ENCODE assay signal across 10 cellular contexts in genomic region chr12:122090759-122091535, GRCh38. TPM values are rescaled to one million over a fixed set of nuclear protein-coding genes. Genes with fewer than 3 reads are reported as not detected.
A peak's percentile ranks its signal among the peaks of the same experiment; 100 is the strongest.
DNase-seq lines count a peak whose midpoint lies in the region; ATAC-seq and TF ChIP-seq lines count a peak whose summit lies in the region.
"Had no signal": no experiment of that assay in that cellular context is flagged by ENCODE, and none has a peak within 500 bp of the region (broad histone marks: within the 10 kb centered on the region; RNA-seq: fewer than 3 reads in every experiment).

No MANE protein-coding gene starts in this region.

- no peak for DNase-seq in activated T-cell treated with anti-CD3 and anti-CD28 coated beads, Interleukin-2, amount 50 U/mL, for 72 hours
- no peak for DNase-seq in activated T-cell treated with anti-CD3 and anti-CD28 coated beads, Interleukin-2, amount 50 U/mL, for 1 hour
- DNase-seq in cardiac fibroblast (ENCODE audit: low read depth in 2 of 2), result peak; percentile 95 to 96
- no peak for DNase-seq in type B pancreatic cell (ENCODE audit: extremely low spot score, unreplicated experiment)
- DNase-seq in RKO (ENCODE audit: low spot score), result no peak
- DNase-seq in activated effector memory CD4-positive, alpha-beta T cell treated with anti-CD3 and anti-CD28 coated beads, Interleukin-2, amount 50 U/mL, for 16 hours, result no peak
- DNase-seq: ACHN; stimulated activated CD4-positive, alpha-beta T cell treated with anti-CD3 and anti-CD28 coated beads, Interleukin-15, amount 100 ng/mL, for 24 hours had no signal

- H3K9me3 Mint-ChIP-seq in activated T-cell treated with anti-CD3 and anti-CD28 coated beads, Interleukin-2, amount 50 U/mL, for 72 hours, result no peaks in the 10 kb centered on the region
- no peaks in the 10 kb centered on the region for H3K9me3 Mint-ChIP-seq in type B pancreatic cell

- H3K4me3 ChIP-seq in cardiac fibroblast (replicated peaks in 1 of 2; ENCODE audit: low read depth in 2 of 2, low read length in 2 of 2) (no peak overlapping the region), mesodermal cell (ENCODE audit: extremely low read depth, insufficient read depth, low read length, poor library complexity, severe bottlenecking) (no peak overlapping the region)

- ATAC-seq in activated T-cell treated with anti-CD3 and anti-CD28 coated beads, Interleukin-2, amount 50 U/mL, for 72 hours (replicated peaks in 1 of 2), result no peak
- ATAC-seq in HG03460 (IDR thresholded peaks at IDR 0.05; ENCODE audit: unreplicated experiment), result no peak

- H3K4me3 Mint-ChIP-seq in activated T-cell treated with anti-CD3 and anti-CD28 coated beads, Interleukin-2, amount 50 U/mL, for 72 hours, result no peak overlapping the region
- no peak overlapping the region for H3K4me3 Mint-ChIP-seq in type B pancreatic cell

- peak overlapping the region; percentile 61 for H3K27ac ChIP-seq in mesodermal cell (ENCODE audit: low read depth, low read length, severe bottlenecking)

- H3K4me1 Mint-ChIP-seq in activated T-cell treated with anti-CD3 and anti-CD28 coated beads, Interleukin-2, amount 50 U/mL, for 72 hours (ENCODE audit: low read depth), result peaks cover under 1% of the 10 kb centered on the region
- H3K4me1 Mint-ChIP-seq in type B pancreatic cell (ENCODE audit: unreplicated experiment), result peaks cover 17% of the 10 kb centered on the region

- H3K4me1 ChIP-seq in mesodermal cell (ENCODE audit: control insufficient read depth, insufficient read depth, low read length, poor library complexity, severe bottlenecking), result no peaks in the 10 kb centered on the region

- no peaks in the 10 kb centered on the region for H3K36me3 Mint-ChIP-seq in activated T-cell treated with anti-CD3 and anti-CD28 coated beads, Interleukin-2, amount 50 U/mL, for 72 hours (ENCODE audit: insufficient read depth in 2 of 2)
- H3K36me3 Mint-ChIP-seq in type B pancreatic cell, result peaks cover 15% of the 10 kb centered on the region

- H3K27me3 Mint-ChIP-seq in activated T-cell treated with anti-CD3 and anti-CD28 coated beads, Interleukin-2, amount 50 U/mL, for 72 hours (ENCODE audit: low read depth), result no peaks in the 10 kb centered on the region
- no peaks in the 10 kb centered on the region for H3K27me3 Mint-ChIP-seq in type B pancreatic cell

- H3K9me3 ChIP-seq in mesodermal cell (ENCODE audit: control insufficient read depth, low read length), result no peaks in the 10 kb centered on the region

- H3K36me3 ChIP-seq in mesodermal cell (ENCODE audit: control insufficient read depth, insufficient read depth, low read length), result peaks cover 19% of the 10 kb centered on the region

- TF ChIP-seq CTCF in cardiac fibroblast (IDR thresholded peaks at IDR 0.05; ENCODE audit: low read depth, low read length), result no peak
- TF ChIP-seq CTCF in type B pancreatic cell (conservative IDR thresholded peaks at IDR 0.05), result no peak

- 88 to 93% methylated on average over 6 to 7 of the region's 7 CpGs for WGBS in mesodermal cell (ENCODE audit: insufficient coverage in 2 of 2), 2 experiments

- peak overlapping the region; percentile 48 for H3K27ac Mint-ChIP-seq in activated T-cell treated with anti-CD3 and anti-CD28 coated beads, Interleukin-2, amount 50 U/mL, for 72 hours
- H3K27ac Mint-ChIP-seq in type B pancreatic cell, result peak overlapping the region; percentile 53

RNA-seq across cellular contexts. Expression of gene MLXIP, which starts 12.4 kb away (rescaled TPM):
- total RNA-seq in activated T-cell treated with anti-CD3 and anti-CD28 coated beads, Interleukin-2, amount 50 U/mL, for 72 hours, result 10 to 100 TPM; 17.1 to 17.5 TPM
- polyA plus RNA-seq in mesodermal cell (2013, experiment 1 of 2), result 26.2 TPM
- 21.8 TPM for polyA plus RNA-seq in mesodermal cell (2013, experiment 2 of 2)
- total RNA-seq in type B pancreatic cell (ENCODE audit: low replicate concordance), result 28.4 and 44.5 TPM in 2 replicates

Comparison
In these comparisons a context has a peak if more than half of its experiments do, and no peak if none do; other contexts are left out.
1. DNase-seq: peak in cardiac fibroblast (2 of 2); none in activated T-cell treated with anti-CD3 and anti-CD28 coated beads, Interleukin-2, amount 50 U/mL, for 72 hours (0 of 2), activated T-cell treated with anti-CD3 and anti-CD28 coated beads, Interleukin-2, amount 50 U/mL, for 1 hour (single experiment), type B pancreatic cell (single experiment), RKO (single experiment) and activated effector memory CD4-positive, alpha-beta T cell treated with anti-CD3 and anti-CD28 coated beads, Interleukin-2, amount 50 U/mL, for 16 hours (single experiment).